18 cellular contexts compared by ENCODE assay signal in genomic region chr10:110162749-110163148, GRCh38. TPM values are rescaled to one million over a fixed set of nuclear protein-coding genes. Genes with fewer than 3 reads are reported as not detected.
DNase-seq lines count a peak whose midpoint lies in the region; ATAC-seq and TF ChIP-seq lines count a peak whose summit lies in the region.
"Had no signal": no experiment of that assay in that cellular context is flagged by ENCODE, and none has a peak within 500 bp of the region (broad histone marks: within the 10 kb centered on the region; RNA-seq: fewer than 3 reads in every experiment).

No MANE protein-coding gene starts in this region.

- H3K9me3 ChIP-seq in mucosa of descending colon (no peaks in the 10 kb centered on the region), ovary (no peaks in the 10 kb centered on the region)
- H3K9me3 ChIP-seq: vagina had no signal

- no peak overlapping the region for H3K27ac Mint-ChIP-seq in Calu3 (ENCODE audit: unreplicated experiment)
- H3K27ac Mint-ChIP-seq: activated T-helper 1 cell treated with anti-CD3 and anti-CD28 coated beads, Interleukin-12 subunit alpha, Interleukin-12 subunit beta, Interleukin-2, Interleukin-4 antibody, amounts not matched to agents 30 ng/mL and 10 ng/mL and 1 ng/mL, durations not matched to agents 14 hours and 24 hours and 36 hours had no signal

- H3K36me3 ChIP-seq in mucosa of descending colon (ENCODE audit: low read depth), result no peaks in the 10 kb centered on the region
- no peaks in the 10 kb centered on the region for H3K36me3 ChIP-seq in ovary
- H3K36me3 ChIP-seq: vagina had no signal

- H3K4me1 Mint-ChIP-seq in Calu3 (ENCODE audit: low read depth, unreplicated experiment), result no peaks in the 10 kb centered on the region

- no peaks in the 10 kb centered on the region for H3K36me3 Mint-ChIP-seq in Calu3 (ENCODE audit: insufficient read depth, unreplicated experiment)

- CTCF ChIA-PET in Calu3 (lab: Charles Lee), result no interaction called here

- no peaks in the 10 kb centered on the region for H3K9me3 Mint-ChIP-seq in Calu3 (ENCODE audit: low read depth, unreplicated experiment)
- H3K9me3 Mint-ChIP-seq: activated T-helper 1 cell treated with anti-CD3 and anti-CD28 coated beads, Interleukin-12 subunit alpha, Interleukin-12 subunit beta, Interleukin-2, Interleukin-4 antibody, amounts not matched to agents 30 ng/mL and 10 ng/mL and 1 ng/mL, durations not matched to agents 14 hours and 24 hours and 36 hours had no signal

- no peak overlapping the region for H3K4me3 Mint-ChIP-seq in Calu3 (ENCODE audit: low read depth, unreplicated experiment)
- H3K4me3 Mint-ChIP-seq: activated T-helper 1 cell treated with anti-CD3 and anti-CD28 coated beads, Interleukin-12 subunit alpha, Interleukin-12 subunit beta, Interleukin-2, Interleukin-4 antibody, amounts not matched to agents 30 ng/mL and 10 ng/mL and 1 ng/mL, durations not matched to agents 14 hours and 24 hours and 36 hours had no signal

- TF ChIP-seq EP300 in ovary (IDR thresholded peaks at IDR 0.05), result no peak

- peak; percentile 14 for DNase-seq in Calu3
- peak in 54 of 76 experiments; percentile 3 to 62 (median 27) for DNase-seq in HUDEP-2 (lab: John Stamatoyannopoulos, UW; ENCODE audit: unreplicated experiment in 76 of 76)
- peak; percentile 23 for DNase-seq in SW480 (ENCODE audit: low spot score)
- DNase-seq in mucosa of descending colon, result no peak
- no peak for DNase-seq in ovary
- no peak for DNase-seq in NCI-H2196 treated with DMSO at 0.1 percent for 48 hours (lab: John Stamatoyannopoulos, UW; ENCODE audit: unreplicated experiment)
- DNase-seq: amniotic stem cell; DMS53; glutamatergic neuron; NCI-H526 treated with DMSO at 0.1 percent for 48 hours; nucleus accumbens; stimulated activated naive CD4-positive, alpha-beta T cell treated with Interleukin-2 at 50 U/mL for 16 hours; T-helper 9 cell had no signal

- H3K4me1 ChIP-seq in mucosa of descending colon (ENCODE audit: low read depth) (peaks cover 19% of the 10 kb centered on the region), ovary (ENCODE audit: insufficient read depth) (no peaks in the 10 kb centered on the region)
- H3K4me1 ChIP-seq: vagina had no signal

- ATAC-seq in mucosa of descending colon (peak; percentile 77), GM19397 (IDR thresholded peaks at IDR 0.05; ENCODE audit: unreplicated experiment) (no peak), HG02870 (IDR thresholded peaks at IDR 0.05; ENCODE audit: unreplicated experiment) (no peak)

- BruUV-seq in Calu3 (replicated peaks; lab: Mats Ljungman, UMichigan), result no TSS peak

- H3K27me3 Mint-ChIP-seq in Calu3 (ENCODE audit: unreplicated experiment), result peaks cover 11% of the 10 kb centered on the region

- 57 to 63% (median 61%) methylated on average over 6 of the region's 6 CpGs for WGBS in ovary, 3 donors

- no peak for TF ChIP-seq POLR2A in ovary (IDR thresholded peaks at IDR 0.05)

- intact Hi-C loops in Calu3 (cut with micrococcal nuclease; ENCODE audit: unreplicated experiment), result no loop called here
- intact Hi-C loops in mucosa of descending colon (cut with DNase I, micrococcal nuclease), result no loop called here
- intact Hi-C loops in ovary (cut with DNase I), result no loop called here

- no peaks in the 10 kb centered on the region for H3K27me3 ChIP-seq in ovary
- H3K27me3 ChIP-seq: vagina had no signal

- H3K4me3 ChIP-seq in mucosa of descending colon, result no peak overlapping the region
- H3K4me3 ChIP-seq in ovary, result no peak overlapping the region
- H3K4me3 ChIP-seq: vagina had no signal

- no peak overlapping the region for H3K27ac ChIP-seq in ovary
- H3K27ac ChIP-seq: epithelial cell of prostate, vagina had no signal

- TF ChIP-seq CTCF in Calu3 (IDR thresholded peaks at IDR 0.05; ENCODE audit: unreplicated experiment) (no peak), mucosa of descending colon (IDR thresholded peaks at IDR 0.05) (no peak), ovary (IDR thresholded peaks at IDR 0.05) (no peak)

RNA-seq across cellular contexts. Expression of gene MXI1, which starts 44.7 kb away (rescaled TPM):
- total RNA-seq in Calu3 (2022), result 8.1 and 8.4 TPM in 2 replicates
- 100 to 1,000 TPM; 112 to 144 (median 139) TPM for total RNA-seq in mucosa of descending colon
- total RNA-seq in ovary, result 10 to 100 TPM; 41.9 to 80.0 (median 60.8) TPM
- 100 to 1,000 TPM in 1 of 2 donors, 10 to 100 TPM in 1; 75.4 to 100 TPM for polyA plus RNA-seq in ovary

Comparison
In these comparisons a context has a peak if more than half of its experiments do, and no peak if none do; other contexts are left out.
1. DNase-seq: peak in Calu3 (single experiment), HUDEP-2 (54 of 76) and SW480 (single experiment); none in mucosa of descending colon (0 of 3), ovary (0 of 5) and NCI-H2196 treated with DMSO at 0.1 percent for 48 hours (single experiment).